11 cellular contexts compared by ENCODE assay signal in genomic region chr16:81403208-81403600, GRCh38. TPM values are rescaled to one million over a fixed set of nuclear protein-coding genes. Genes with fewer than 3 reads are reported as not detected.
DNase-seq lines count a peak whose midpoint lies in the region; ATAC-seq and TF ChIP-seq lines count a peak whose summit lies in the region.
"Had no signal": no experiment of that assay in that cellular context is flagged by ENCODE, and none has a peak within 500 bp of the region (broad histone marks: within the 10 kb centered on the region; RNA-seq: fewer than 3 reads in every experiment).

No MANE protein-coding gene starts in this region.

- 8% methylated on average over 3 of the region's 5 CpGs for WGBS in mesenchymal stem cell

- no peak overlapping the region for H3K18ac ChIP-seq in mesenchymal stem cell (ENCODE audit: low read depth in 1 of 2, low read length in 2 of 2)

- no peaks in the 10 kb centered on the region for H3K36me3 ChIP-seq in left ventricle myocardium inferior
- H3K36me3 ChIP-seq in mesenchymal stem cell (ENCODE audit: control insufficient read depth in 1 of 2, insufficient read depth in 2 of 2, low read depth in 1 of 2, low read length in 2 of 2) = no peaks in the 10 kb centered on the region
- H3K36me3 ChIP-seq: tibial nerve had no signal

- H3K36me3 Mint-ChIP-seq in WTC11 = 0 out of 2 replicates have a peak, but pooled peaks cover 4% of the 10 kb centered on the region
- no peaks in the 10 kb centered on the region for H3K36me3 Mint-ChIP-seq in activated T-helper 1 cell treated with anti-CD3 and anti-CD28 coated beads, Interleukin-12 subunit alpha, Interleukin-12 subunit beta, Interleukin-2, Interleukin-4 antibody, amounts not matched to agents 30 ng/mL and 10 ng/mL and 1 ng/mL, durations not matched to agents 14 hours and 24 hours and 36 hours (ENCODE audit: low read depth)
- H3K36me3 Mint-ChIP-seq: activated CD4-positive, alpha-beta memory T cell treated with anti-CD3 and anti-CD28 coated beads for 36 hours had no signal

- no peak overlapping the region for H3K27ac Mint-ChIP-seq in WTC11
- no peak overlapping the region for H3K27ac Mint-ChIP-seq in activated T-helper 1 cell treated with anti-CD3 and anti-CD28 coated beads, Interleukin-12 subunit alpha, Interleukin-12 subunit beta, Interleukin-2, Interleukin-4 antibody, amounts not matched to agents 30 ng/mL and 10 ng/mL and 1 ng/mL, durations not matched to agents 14 hours and 24 hours and 36 hours
- H3K27ac Mint-ChIP-seq: activated CD4-positive, alpha-beta memory T cell treated with anti-CD3 and anti-CD28 coated beads for 36 hours had no signal

- no peaks in the 10 kb centered on the region for H3K4me1 Mint-ChIP-seq in WTC11
- H3K4me1 Mint-ChIP-seq in activated T-helper 1 cell treated with anti-CD3 and anti-CD28 coated beads, Interleukin-12 subunit alpha, Interleukin-12 subunit beta, Interleukin-2, Interleukin-4 antibody, amounts not matched to agents 30 ng/mL and 10 ng/mL and 1 ng/mL, durations not matched to agents 14 hours and 24 hours and 36 hours (ENCODE audit: low read depth) = no peaks in the 10 kb centered on the region

- ATAC-seq in Right ventricle myocardium inferior = no peak
- no peak for ATAC-seq in WTC11

- H3K9me3 Mint-ChIP-seq in WTC11 = peaks cover 16% of the 10 kb centered on the region
- peaks cover 4% of the 10 kb centered on the region for H3K9me3 Mint-ChIP-seq in activated T-helper 1 cell treated with anti-CD3 and anti-CD28 coated beads, Interleukin-12 subunit alpha, Interleukin-12 subunit beta, Interleukin-2, Interleukin-4 antibody, amounts not matched to agents 30 ng/mL and 10 ng/mL and 1 ng/mL, durations not matched to agents 14 hours and 24 hours and 36 hours
- H3K9me3 Mint-ChIP-seq: IgD-negative memory B cell had no signal

- no peak overlapping the region; the same call in 1 of the 2 replicates for H3K4me3 Mint-ChIP-seq in WTC11
- H3K4me3 Mint-ChIP-seq in activated T-helper 1 cell treated with anti-CD3 and anti-CD28 coated beads, Interleukin-12 subunit alpha, Interleukin-12 subunit beta, Interleukin-2, Interleukin-4 antibody, amounts not matched to agents 30 ng/mL and 10 ng/mL and 1 ng/mL, durations not matched to agents 14 hours and 24 hours and 36 hours = no peak overlapping the region
- H3K4me3 Mint-ChIP-seq: activated CD4-positive, alpha-beta memory T cell treated with anti-CD3 and anti-CD28 coated beads for 36 hours had no signal

- no peak overlapping the region for H3K14ac ChIP-seq in mesenchymal stem cell (ENCODE audit: low read length in 2 of 2)

- no peak overlapping the region for H3K27ac ChIP-seq in left ventricle myocardium inferior (replicated peaks)
- H3K27ac ChIP-seq in mesenchymal stem cell (ENCODE audit: low read length, poor library complexity, severe bottlenecking) = no peak overlapping the region

- peak overlapping the region; percentile 41 for H3K4me2 ChIP-seq in mesenchymal stem cell (ENCODE audit: low read length, poor library complexity, severe bottlenecking)

- POLR2A ChIA-PET in WTC11 (lab: Charles Lee) = no interaction called here

- no peak overlapping the region for H3K23ac ChIP-seq in mesenchymal stem cell (ENCODE audit: low read length in 2 of 2)

- H3K79me1 ChIP-seq in mesenchymal stem cell (replicated peaks; ENCODE audit: low read length, poor library complexity, severe bottlenecking) = no peaks in the 10 kb centered on the region

- no peak overlapping the region for H4K91ac ChIP-seq in mesenchymal stem cell (ENCODE audit: low read length)

- intact Hi-C loops in left ventricle myocardium inferior (cut with micrococcal nuclease) (loop anchor here (2.0 kb wide), 1 partner anchor 320 kb away; no protein-coding TSS in a partner anchor), Right ventricle myocardium inferior (cut with DNase I) (loop anchor here (1.0 to 5.0 kb wide), 4 partner anchors 209 to 334 kb away; no protein-coding TSS in a partner anchor)
- intact Hi-C loops in activated T-helper 1 cell treated with anti-CD3 and anti-CD28 coated beads, Interleukin-12 subunit alpha, Interleukin-12 subunit beta, Interleukin-2, Interleukin-4 antibody, amounts not matched to agents 30 ng/mL and 10 ng/mL and 1 ng/mL, durations not matched to agents 14 hours and 24 hours and 36 hours (cut with micrococcal nuclease) = loop anchor here (1.0 kb wide), 6 partner anchors 37 to 335 kb away; no protein-coding TSS in a partner anchor

- peak overlapping the region; percentile 49 for H3K4me3 ChIP-seq in left ventricle myocardium inferior
- no peak overlapping the region for H3K4me3 ChIP-seq in mesenchymal stem cell (ENCODE audit: insufficient read depth in 1 of 2, low read depth in 1 of 2, low read length in 2 of 2)

- CTCF ChIA-PET in WTC11 (lab: Charles Lee) = interaction anchor here (1.3 to 2.6 kb wide), 7 partner anchors 29 to 327 kb away, joined by 3 to 19 read pairs (median 9); no protein-coding TSS in a partner anchor

- peaks cover 9% of the 10 kb centered on the region for H3K9me3 ChIP-seq in left ventricle myocardium inferior (replicated peaks)
- H3K9me3 ChIP-seq in mesenchymal stem cell (ENCODE audit: control insufficient read depth, low read length) = no peaks in the 10 kb centered on the region

- peaks cover 20% of the 10 kb centered on the region for H3K4me1 ChIP-seq in left ventricle myocardium inferior
- peaks cover 17% of the 10 kb centered on the region for H3K4me1 ChIP-seq in mesenchymal stem cell (ENCODE audit: control insufficient read depth, insufficient read depth, low read depth, low read length)

- no peak overlapping the region for H2BK15ac ChIP-seq in mesenchymal stem cell (ENCODE audit: low read depth, poor library complexity, severe bottlenecking)

- H3K27me3 ChIP-seq in left ventricle myocardium inferior (ENCODE audit: low read depth) (peaks cover 22% of the 10 kb centered on the region), mesenchymal stem cell (ENCODE audit: control insufficient read depth in 1 of 2, insufficient read depth in 1 of 2, low read length in 2 of 2) (peaks cover 0 to 4% of the 10 kb centered on the region in 2 experiments)
- H3K27me3 ChIP-seq: tibial nerve had no signal

- no peak overlapping the region for H2BK5ac ChIP-seq in mesenchymal stem cell (ENCODE audit: low read depth, low read length, poor library complexity, severe bottlenecking)

- no peak overlapping the region for H2BK12ac ChIP-seq in mesenchymal stem cell (ENCODE audit: low read length in 2 of 2)

- TF ChIP-seq CTCF in left ventricle myocardium inferior (IDR thresholded peaks at IDR 0.05; ENCODE audit: borderline replicate concordance) = no peak
- TF ChIP-seq CTCF in WTC11 (IDR thresholded peaks at IDR 0.05) = no peak

- H4K8ac ChIP-seq in mesenchymal stem cell (ENCODE audit: low read length) = no peak overlapping the region

- H3K27me3 Mint-ChIP-seq in WTC11 (ENCODE audit: low read depth) = peaks cover 6% of the 10 kb centered on the region
- H3K27me3 Mint-ChIP-seq in activated T-helper 1 cell treated with anti-CD3 and anti-CD28 coated beads, Interleukin-12 subunit alpha, Interleukin-12 subunit beta, Interleukin-2, Interleukin-4 antibody, amounts not matched to agents 30 ng/mL and 10 ng/mL and 1 ng/mL, durations not matched to agents 14 hours and 24 hours and 36 hours (ENCODE audit: insufficient read depth) = peaks cover 4% of the 10 kb centered on the region
- H3K27me3 Mint-ChIP-seq: activated CD4-positive, alpha-beta memory T cell treated with anti-CD3 and anti-CD28 coated beads for 36 hours; IgD-negative memory B cell had no signal

- no peak overlapping the region for H2BK120ac ChIP-seq in mesenchymal stem cell (ENCODE audit: low read depth, low read length)

- DNase-seq in left ventricle myocardium inferior (no peak), Right ventricle myocardium inferior (ENCODE audit: missing footprints) (no peak), WTC11 (ENCODE audit: low spot score) (no peak), mesenchymal stem cell (no peak), NCI-H146 (lab: John Stamatoyannopoulos, UW) (no peak), UCSD-AML1 (lab: John Stamatoyannopoulos, UW; ENCODE audit: unreplicated experiment) (no peak), NCI-H748 (lab: John Stamatoyannopoulos, UW; ENCODE audit: unreplicated experiment) (no peak)
- DNase-seq in activated T-helper 1 cell treated with anti-CD3 and anti-CD28 coated beads, Interleukin-12 subunit alpha, Interleukin-12 subunit beta, Interleukin-2, Interleukin-4 antibody, amounts not matched to agents 30 ng/mL and 10 ng/mL and 1 ng/mL, durations not matched to agents 14 hours and 24 hours and 36 hours (ENCODE audit: low spot score) = no peak

- no peak overlapping the region for H2AFZ ChIP-seq in mesenchymal stem cell (ENCODE audit: low read depth, low read length)

- no peak overlapping the region for H3K4ac ChIP-seq in mesenchymal stem cell (ENCODE audit: low read depth in 1 of 2, low read length in 2 of 2)

- no peak overlapping the region for H3K9ac ChIP-seq in mesenchymal stem cell (ENCODE audit: low read length)

- H2AK5ac ChIP-seq in mesenchymal stem cell (ENCODE audit: low read length, severe bottlenecking) = no peak overlapping the region

TF ChIP-seq in WTC11, 78 proteins besides CTCF, POLR2A, EP300 and RAD21:
- TF ChIP-seq EMX1 (CRISPR knock-in tag; IDR thresholded peaks at IDR 0.05) (no peak), HMGA2 (CRISPR knock-in tag; IDR thresholded peaks at IDR 0.05) (peak; percentile 96)

RNA-seq across cellular contexts. Expression of gene CMIP, which starts 41.4 kb away (rescaled TPM):
- 11.2 TPM for total RNA-seq in left ventricle myocardium inferior
- total RNA-seq in Right ventricle myocardium inferior = 10.5 TPM
- 57.0 to 63.7 TPM (median 59.6 TPM) in 3 replicates for total RNA-seq in WTC11 (2021)
- polyA plus RNA-seq in mesenchymal stem cell (2013, experiment 1 of 2) = 34.5 TPM
- polyA plus RNA-seq in mesenchymal stem cell (2013, experiment 2 of 2) = 34.1 TPM
- total RNA-seq in activated T-helper 1 cell treated with anti-CD3 and anti-CD28 coated beads, Interleukin-12 subunit alpha, Interleukin-12 subunit beta, Interleukin-2, Interleukin-4 antibody, amounts not matched to agents 30 ng/mL and 10 ng/mL and 1 ng/mL, durations not matched to agents 14 hours and 24 hours and 36 hours = 45.4 and 45.8 TPM in 2 replicates
